In genomic region chr1:2412773-2413494, GRCh38 we compare ENCODE assay signal across 1 cellular context.
TF ChIP-seq lines count a peak whose summit lies in the region.

No MANE protein-coding gene starts in this region.

TF ChIP-seq in A549, 52 proteins besides CTCF, POLR2A, EP300 and RAD21 (continued from another document):
- TF ChIP-seq REST (IDR thresholded peaks at IDR 0.05) (no peak), BCL3 (IDR thresholded peaks at IDR 0.05) (peak; percentile 77; the same call in 2 of the 3 replicates), MYC (IDR thresholded peaks at IDR 0.05; ENCODE audit: borderline replicate concordance, low read length) (0 out of 2 replicates have a peak, but pooled peaks have one; percentile 3), TFCP2L1 (CRISPR knock-in tag; IDR thresholded peaks at IDR 0.05) (no peak), JUN (IDR thresholded peaks at IDR 0.05) (peak; percentile 56 to 63; a peak in 3 of 5 replicates), PHF8 (IDR thresholded peaks at IDR 0.05; ENCODE audit: borderline replicate concordance, low read depth) (no peak; the same call in 1 of the 2 replicates), MAX (IDR thresholded peaks at IDR 0.05) (peak; percentile 90), HOXA7 (CRISPR knock-in tag; IDR thresholded peaks at IDR 0.05) (no peak), E2F6 (IDR thresholded peaks at IDR 0.05; ENCODE audit: borderline replicate concordance, low read depth) (peak; percentile 86; the same call in 1 of the 2 replicates), RFX5 (IDR thresholded peaks at IDR 0.05) (no peak)
